ENCODE assay signal across 22 cellular contexts in the genomic region with DNA sequence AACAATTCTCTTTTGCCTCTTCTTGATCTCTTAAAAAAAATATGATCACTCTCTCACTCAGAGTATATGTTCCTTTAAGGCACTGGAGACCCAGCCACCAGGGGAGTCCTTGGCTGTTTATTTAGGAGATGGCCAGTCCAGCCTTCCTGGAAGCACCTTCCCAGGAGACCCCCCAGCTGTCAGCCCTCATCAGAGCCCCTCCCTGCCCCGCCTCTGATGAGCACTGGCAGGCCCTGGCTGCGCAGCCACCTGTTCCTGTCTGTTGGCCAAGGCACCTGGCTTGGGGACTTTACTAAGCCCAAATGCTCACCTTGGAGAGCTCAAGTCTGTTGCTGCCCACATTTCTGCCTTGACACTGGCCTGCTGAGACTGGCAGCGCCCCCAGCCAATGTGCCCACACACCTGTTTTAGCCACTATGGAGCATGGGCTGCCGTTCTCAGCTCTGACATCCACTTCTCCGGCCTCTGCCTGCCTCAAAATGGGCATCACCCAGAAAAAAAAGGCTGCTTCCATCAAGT.
"Had no signal": no experiment of that assay in that cellular context is flagged by ENCODE, and none has a peak within 500 bp of the region (broad histone marks: within the 10 kb centered on the region; RNA-seq: fewer than 3 reads in every experiment).

No MANE protein-coding gene starts in this region.

- H3K27me3 Mint-ChIP-seq: activated naive CD8-positive, alpha-beta T cell treated with anti-CD3 and anti-CD28 coated beads, Interleukin-2, amount 50 U/mL, for 24 hours; naive thymus-derived CD8-positive, alpha-beta T cell had no signal

- H3K9me3 Mint-ChIP-seq: activated naive CD4-positive, alpha-beta T cell treated with anti-CD3 and anti-CD28 coated beads for 36 hours; activated naive CD8-positive, alpha-beta T cell treated with anti-CD3 and anti-CD28 coated beads, Interleukin-2, amount 50 U/mL, for 24 hours; activated T-cell treated with anti-CD3 and anti-CD28 coated beads, Interleukin-2, amount 50 U/mL, for 4 hours; activated T-helper 2 cell treated with anti-CD3 and anti-CD28 coated beads, Interferon-gamma antibody, Interleukin-2, Interleukin-4, amounts not matched to agents 10 μg/mL and 5 μg/mL and 100 μg/mL, durations not matched to agents 14 hours and 24 hours and 36 hours; mesothelial cell of epicardium; naive thymus-derived CD8-positive, alpha-beta T cell; T-helper 2 cell treated with Interferon-gamma antibody and Interleukin-4, amounts not matched to agents 5 μg/mL and 100 μg/mL, for 36 hours had no signal

- H3K36me3 ChIP-seq: left ventricle myocardium inferior, neural progenitor cell, upper lobe of right lung had no signal

- H3K4me3 ChIP-seq: left ventricle myocardium inferior, neural progenitor cell, psoas muscle, right atrium auricular region, spleen, upper lobe of right lung had no signal

- H3K36me3 Mint-ChIP-seq: mesothelial cell of epicardium had no signal

- H3K4me3 Mint-ChIP-seq: activated naive CD4-positive, alpha-beta T cell treated with anti-CD3 and anti-CD28 coated beads for 36 hours; activated naive CD8-positive, alpha-beta T cell treated with anti-CD3 and anti-CD28 coated beads, Interleukin-2, amount 50 U/mL, for 24 hours; activated T-cell treated with anti-CD3 and anti-CD28 coated beads, Interleukin-2, amount 50 U/mL, for 4 hours; mesothelial cell of epicardium; naive thymus-derived CD8-positive, alpha-beta T cell; neural progenitor cell; T-helper 2 cell treated with Interferon-gamma antibody and Interleukin-4, amounts not matched to agents 5 μg/mL and 100 μg/mL, for 36 hours had no signal

- ATAC-seq: activated naive CD8-positive, alpha-beta T cell treated with anti-CD3 and anti-CD28 coated beads, Interleukin-2, amount 50 U/mL, for 24 hours; activated T-cell treated with anti-CD3 and anti-CD28 coated beads, Interleukin-2, amount 50 U/mL, for 4 hours; foreskin keratinocyte; naive thymus-derived CD8-positive, alpha-beta T cell; psoas muscle; upper lobe of right lung had no signal

- H3K27me3 ChIP-seq: foreskin keratinocyte, neural progenitor cell, right atrium auricular region, spleen, upper lobe of right lung had no signal

- H3K27ac ChIP-seq: foreskin keratinocyte, left ventricle myocardium inferior, neural progenitor cell, psoas muscle, right atrium auricular region, spleen, upper lobe of right lung, VCaP had no signal

- H3K27ac Mint-ChIP-seq: activated naive CD4-positive, alpha-beta T cell treated with anti-CD3 and anti-CD28 coated beads for 36 hours; activated naive CD8-positive, alpha-beta T cell treated with anti-CD3 and anti-CD28 coated beads, Interleukin-2, amount 50 U/mL, for 24 hours; activated T-helper 2 cell treated with anti-CD3 and anti-CD28 coated beads, Interferon-gamma antibody, Interleukin-2, Interleukin-4, amounts not matched to agents 10 μg/mL and 5 μg/mL and 100 μg/mL, durations not matched to agents 14 hours and 24 hours and 36 hours; mesothelial cell of epicardium; neural progenitor cell; T-helper 2 cell treated with Interferon-gamma antibody and Interleukin-4, amounts not matched to agents 5 μg/mL and 100 μg/mL, for 36 hours had no signal

- H3K4me1 Mint-ChIP-seq: mesothelial cell of epicardium had no signal

- H3K4me1 ChIP-seq: foreskin keratinocyte, neural progenitor cell, psoas muscle, right atrium auricular region had no signal

- DNase-seq: activated CD4-positive, CD25-positive, alpha-beta regulatory T cell treated with anti-CD3 and anti-CD28 coated beads, Interleukin-2, amount 50 U/mL, for 72 hours; activated naive CD4-positive, alpha-beta T cell treated with anti-CD3 and anti-CD28 coated beads for 36 hours; activated naive CD8-positive, alpha-beta T cell treated with anti-CD3 and anti-CD28 coated beads, Interleukin-2, amount 50 U/mL, for 24 hours; activated T-cell treated with anti-CD3 and anti-CD28 coated beads, Interleukin-2, amount 50 U/mL, for 4 hours; dermis blood vessel endothelial cell; effector CD8-positive, alpha-beta T cell; erythroblast; foreskin keratinocyte; hippocampal formation; left ventricle myocardium inferior; naive thymus-derived CD8-positive, alpha-beta T cell; psoas muscle; spleen; stimulated activated CD4-positive, alpha-beta T cell treated with anti-CD3 and anti-CD28 coated beads, Interleukin-4, amount 100 ng/mL, for 1 hour; stimulated activated naive CD4-positive, alpha-beta T cell; upper lobe of right lung had no signal

- H3K9me3 ChIP-seq: left ventricle myocardium inferior, psoas muscle, right atrium auricular region, spleen, upper lobe of right lung had no signal
